26 cellular contexts compared by ENCODE assay signal in genomic region chr5:112317866-112318265, GRCh38.
"Had no signal": no experiment of that assay in that cellular context is flagged by ENCODE, and none has a peak within 500 bp of the region (broad histone marks: within the 10 kb centered on the region; RNA-seq: fewer than 3 reads in every experiment).

No MANE protein-coding gene starts in this region.

- H3K4me1 ChIP-seq: psoas muscle, right lobe of liver, sigmoid colon, tibial artery, transverse colon, upper lobe of right lung, uterus had no signal

- H3K4me3 ChIP-seq: neural progenitor cell, ovary, psoas muscle, right lobe of liver, sigmoid colon, stomach, suprapubic skin, testis, tibial artery, transverse colon, upper lobe of right lung, uterus had no signal

- H3K9ac ChIP-seq: neural progenitor cell, parathyroid adenoma had no signal

- DNase-seq: naive thymus-derived CD4-positive, alpha-beta T cell; natural killer cell; occipital lobe; ovary; posterior cingulate gyrus; psoas muscle; right cardiac atrium; right lobe of liver; sigmoid colon; small intestine; stimulated activated CD4-positive, alpha-beta T cell treated with anti-CD3 and anti-CD28 coated beads, Interleukin-15, amount 100 ng/mL, for 24 hours; stimulated activated CD4-positive, alpha-beta T cell treated with anti-CD3 and anti-CD28 coated beads, Interleukin-2, amount 100 ng/mL, for 24 hours; stimulated activated CD4-positive, alpha-beta T cell treated with anti-CD3 and anti-CD28 coated beads, Interleukin-2, amount 100 ng/mL, for 48 hours; stimulated activated CD4-positive, alpha-beta T cell treated with anti-CD3 and anti-CD28 coated beads, Interleukin-4, amount 100 ng/mL, for 24 hours; stimulated activated naive B cell treated with anti-CD40 and anti-IgM and Interleukin-4, amounts not matched to agents 10 μg/mL and 1 μg/mL and 100 μg/mL, for 72 hours; stimulated activated naive CD4-positive, alpha-beta T cell treated with Interleukin-2 at 50 U/mL for 16 hours; stomach; testis; tibial artery; transverse colon; upper lobe of right lung; uterus had no signal

- H3K27ac ChIP-seq: neural progenitor cell, ovary, parathyroid adenoma, psoas muscle, right lobe of liver, sigmoid colon, stomach, suprapubic skin, tibial artery, transverse colon, upper lobe of right lung, uterus had no signal

- H3K4me2 ChIP-seq: neural progenitor cell had no signal

- H3K36me3 ChIP-seq: neural progenitor cell, ovary, right lobe of liver, sigmoid colon, stomach, suprapubic skin, tibial artery, transverse colon, upper lobe of right lung, uterus had no signal

- ATAC-seq: naive thymus-derived CD4-positive, alpha-beta T cell; natural killer cell; psoas muscle; right cardiac atrium; stimulated activated effector memory CD8-positive, alpha-beta T cell treated with anti-CD3 and anti-CD28 coated beads, Interleukin-12 subunit alpha, Interleukin-12 subunit beta, amount 100 ng/mL, for 72 hours; stimulated activated naive B cell treated with anti-CD40 and anti-IgM and Interleukin-4, amounts not matched to agents 10 μg/mL and 1 μg/mL and 100 μg/mL, for 72 hours; upper lobe of right lung had no signal

- H3K27me3 ChIP-seq: neural progenitor cell, ovary, right lobe of liver, sigmoid colon, stomach, suprapubic skin, testis, tibial artery, transverse colon, upper lobe of right lung, uterus had no signal

- H2AFZ ChIP-seq: neural progenitor cell, parathyroid adenoma had no signal

- H3K9me3 ChIP-seq: ovary, psoas muscle, right lobe of liver, sigmoid colon, stomach, suprapubic skin, testis, tibial artery, transverse colon, upper lobe of right lung, uterus had no signal
